1 cellular context compared by ENCODE assay signal in the genomic region with DNA sequence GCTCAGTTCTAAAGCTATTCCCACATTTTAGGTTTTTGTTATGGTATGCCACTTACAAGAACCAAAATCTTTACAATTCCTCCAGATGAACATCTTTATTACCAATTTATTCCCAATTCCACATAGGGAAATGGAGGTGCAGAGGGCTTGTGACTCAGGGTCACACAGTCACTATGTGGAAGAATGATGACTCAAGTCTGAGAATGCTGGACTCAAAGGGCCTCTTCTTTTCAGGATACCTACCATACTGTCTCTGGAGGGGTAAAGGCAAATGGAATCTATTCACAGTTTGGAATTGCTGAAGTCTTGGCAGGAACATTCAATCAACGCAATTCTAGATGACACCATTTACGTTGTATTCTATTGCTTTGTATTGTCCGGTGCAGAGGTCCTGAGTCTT.
TF ChIP-seq lines count a peak whose summit lies in the region.

No MANE protein-coding gene starts in this region.

TF ChIP-seq in K562, 482 proteins besides CTCF, POLR2A, EP300 and RAD21:
- TF ChIP-seq FOSL1 (tag; conservative IDR thresholded peaks at IDR 0.05) (peak; percentile 60; the same call in 1 of the 2 replicates), FOXA1 (IDR thresholded peaks at IDR 0.05; ENCODE audit: borderline replicate concordance) (no peak), ATF3 (IDR thresholded peaks at IDR 0.05) (0 out of 2 replicates have a peak, but pooled peaks have one; percentile 8), ATF3 (CRISPR knock-in tag; conservative IDR thresholded peaks at IDR 0.05) (no peak), DDX20 (tag; IDR thresholded peaks at IDR 0.05; ENCODE audit: low read depth) (no peak), ZC3H4 (CRISPR knock-in tag; IDR thresholded peaks at IDR 0.05; ENCODE audit: borderline replicate concordance) (no peak), RFX5 (IDR thresholded peaks at IDR 0.05; ENCODE audit: low read depth, low read length) (no peak)
